Comparison of ENCODE assay signal across 1 cellular context in genomic region chr4:38114435-38114834, GRCh38.
TF ChIP-seq lines count a peak whose summit lies in the region.

No MANE protein-coding gene starts in this region.

TF ChIP-seq in H1, 55 proteins besides CTCF, POLR2A, EP300 and RAD21:
- TF ChIP-seq PHF8 (conservative IDR thresholded peaks at IDR 0.05; ENCODE audit: low read depth, low read length) (no peak), USF2 (IDR thresholded peaks at IDR 0.05; ENCODE audit: low read length) (no peak), CHD2 (IDR thresholded peaks at IDR 0.05; ENCODE audit: low read length) (no peak), KDM5A (IDR thresholded peaks at IDR 0.05; ENCODE audit: low read length) (no peak), NANOG (IDR thresholded peaks at IDR 0.05; ENCODE audit: insufficient read depth, low read depth, low read length, poor library complexity, severe bottlenecking) (peak; percentile 75), BACH1 (IDR thresholded peaks at IDR 0.05; ENCODE audit: low read length) (no peak), ASH2L (IDR thresholded peaks at IDR 0.05; ENCODE audit: low read length) (no peak), GTF2F1 (IDR thresholded peaks at IDR 0.05; ENCODE audit: borderline replicate concordance, low read depth, low read length) (no peak), CBX5 (IDR thresholded peaks at IDR 0.05; ENCODE audit: low read depth, low read length) (no peak), CREB1 (IDR thresholded peaks at IDR 0.05) (no peak), POU5F1 (IDR thresholded peaks at IDR 0.05; ENCODE audit: low read depth, low read length) (no peak), TCF12 (IDR thresholded peaks at IDR 0.05; ENCODE audit: low read depth, low read length) (peak; percentile 74; the same call in 1 of the 2 replicates), BRCA1 (IDR thresholded peaks at IDR 0.05; ENCODE audit: low read depth, low read length) (no peak), KDM4A (IDR thresholded peaks at IDR 0.05; ENCODE audit: low read depth, low read length, severe bottlenecking) (no peak), TEAD4 (IDR thresholded peaks at IDR 0.05; ENCODE audit: low read depth, low read length) (0 out of 2 replicates have a peak, but pooled peaks have one; percentile 42), JUN (IDR thresholded peaks at IDR 0.05; ENCODE audit: low read depth, low read length) (no peak), SUZ12 (IDR thresholded peaks at IDR 0.05; ENCODE audit: low read length) (no peak), SAP30 (IDR thresholded peaks at IDR 0.05; ENCODE audit: insufficient read depth, insufficient replicate concordance, low read length) (no peak), SP2 (IDR thresholded peaks at IDR 0.05; ENCODE audit: low read length) (no peak), SIRT6 (IDR thresholded peaks at IDR 0.05; ENCODE audit: low read length) (no peak)
TF ChIP-seq in H1: peak in this region for 3.
